9 cellular contexts compared by ENCODE assay signal in genomic region chr9:127455299-127455992, GRCh38. TPM values are rescaled to one million over a fixed set of nuclear protein-coding genes. Genes with fewer than 3 reads are reported as not detected.
A peak's percentile ranks its signal among the peaks of the same experiment; 100 is the strongest.
DNase-seq lines count a peak whose midpoint lies in the region; ATAC-seq and TF ChIP-seq lines count a peak whose summit lies in the region.
"Had no signal": no experiment of that assay in that cellular context is flagged by ENCODE, and none has a peak within 500 bp of the region (broad histone marks: within the 10 kb centered on the region; RNA-seq: fewer than 3 reads in every experiment).

No MANE protein-coding gene starts in this region.

- no peaks in the 10 kb centered on the region for H3K9me3 Mint-ChIP-seq in activated CD8-positive, alpha-beta T cell treated with anti-CD3 and anti-CD28 coated beads for 36 hours
- no peaks in the 10 kb centered on the region for H3K9me3 Mint-ChIP-seq in natural killer cell treated with Interleukin-12 subunit alpha and Interleukin-12 subunit beta and Interleukin-15 and Interleukin-18, amount 100 ng/mL, for 72 hours
- no peaks in the 10 kb centered on the region for H3K9me3 Mint-ChIP-seq in activated T-helper 17 cell treated with anti-CD3 and anti-CD28 coated beads, Interleukin-2, amount 50 U/mL, for 72 hours
- H3K9me3 Mint-ChIP-seq: activated naive CD4-positive, alpha-beta T cell treated with anti-CD3 and anti-CD28 coated beads, Interleukin-2, amount 50 U/mL, for 72 hours had no signal

- DNase-seq in COLO668 (lab: John Stamatoyannopoulos, UW; ENCODE audit: unreplicated experiment), result peak; percentile 31
- peak; percentile 55 for DNase-seq in HuH-7.5 (ENCODE audit: low spot score)
- DNase-seq in activated CD8-positive, alpha-beta T cell treated with anti-CD3 and anti-CD28 coated beads for 36 hours, result peak; percentile 51
- peak; percentile 59 for DNase-seq in lower lobe of right lung
- DNase-seq in natural killer cell treated with Interleukin-12 subunit alpha and Interleukin-12 subunit beta and Interleukin-15 and Interleukin-18, amount 100 ng/mL, for 72 hours (ENCODE audit: low spot score), result no peak
- DNase-seq in G401 (ENCODE audit: low spot score), result no peak

- H3K36me3 ChIP-seq in lower lobe of right lung, result peaks cover 39% of the 10 kb centered on the region

- H3K27ac Mint-ChIP-seq in activated CD8-positive, alpha-beta T cell treated with anti-CD3 and anti-CD28 coated beads for 36 hours, result no peak overlapping the region
- H3K27ac Mint-ChIP-seq in natural killer cell treated with Interleukin-12 subunit alpha and Interleukin-12 subunit beta and Interleukin-15 and Interleukin-18, amount 100 ng/mL, for 72 hours, result peak overlapping the region in 1 of 2 donors; percentile 44
- no peak overlapping the region for H3K27ac Mint-ChIP-seq in activated T-helper 17 cell treated with anti-CD3 and anti-CD28 coated beads, Interleukin-2, amount 50 U/mL, for 72 hours
- H3K27ac Mint-ChIP-seq: activated naive CD4-positive, alpha-beta T cell treated with anti-CD3 and anti-CD28 coated beads, Interleukin-2, amount 50 U/mL, for 72 hours had no signal

- peaks cover 27% of the 10 kb centered on the region for H3K36me3 Mint-ChIP-seq in activated CD8-positive, alpha-beta T cell treated with anti-CD3 and anti-CD28 coated beads for 36 hours (ENCODE audit: low read depth)
- H3K36me3 Mint-ChIP-seq in natural killer cell treated with Interleukin-12 subunit alpha and Interleukin-12 subunit beta and Interleukin-15 and Interleukin-18, amount 100 ng/mL, for 72 hours, result peaks cover 5% of the 10 kb centered on the region
- H3K36me3 Mint-ChIP-seq in activated T-helper 17 cell treated with anti-CD3 and anti-CD28 coated beads, Interleukin-2, amount 50 U/mL, for 72 hours (ENCODE audit: low read depth), result peaks cover 70% of the 10 kb centered on the region

- no peaks in the 10 kb centered on the region for H3K27me3 Mint-ChIP-seq in activated CD8-positive, alpha-beta T cell treated with anti-CD3 and anti-CD28 coated beads for 36 hours
- no peaks in the 10 kb centered on the region for H3K27me3 Mint-ChIP-seq in natural killer cell treated with Interleukin-12 subunit alpha and Interleukin-12 subunit beta and Interleukin-15 and Interleukin-18, amount 100 ng/mL, for 72 hours
- H3K27me3 Mint-ChIP-seq in activated T-helper 17 cell treated with anti-CD3 and anti-CD28 coated beads, Interleukin-2, amount 50 U/mL, for 72 hours, result no peaks in the 10 kb centered on the region

- H3K4me1 ChIP-seq in lower lobe of right lung, result peaks cover 24% of the 10 kb centered on the region

- in situ Hi-C loops in G401 (cut with HindIII; ENCODE audit: low sequenced_read_pairs), result no loop called here

- ATAC-seq in activated CD8-positive, alpha-beta T cell treated with anti-CD3 and anti-CD28 coated beads for 36 hours, result no peak
- ATAC-seq in lower lobe of right lung (no peak), HG02870 (IDR thresholded peaks at IDR 0.05; ENCODE audit: unreplicated experiment) (no peak)
- no peak for ATAC-seq in natural killer cell treated with Interleukin-12 subunit alpha and Interleukin-12 subunit beta and Interleukin-15 and Interleukin-18, amount 100 ng/mL, for 72 hours
- ATAC-seq in activated T-helper 17 cell treated with anti-CD3 and anti-CD28 coated beads, Interleukin-2, amount 50 U/mL, for 72 hours (replicated peaks), result no peak
- ATAC-seq: activated naive CD4-positive, alpha-beta T cell treated with anti-CD3 and anti-CD28 coated beads, Interleukin-2, amount 50 U/mL, for 72 hours had no signal

- peak overlapping the region; percentile 13 for H3K27ac ChIP-seq in lower lobe of right lung

- H3K4me1 Mint-ChIP-seq in activated CD8-positive, alpha-beta T cell treated with anti-CD3 and anti-CD28 coated beads for 36 hours (ENCODE audit: low read depth), result peaks cover 5% of the 10 kb centered on the region
- peaks cover 16 to 18% of the 10 kb centered on the region in 2 donors for H3K4me1 Mint-ChIP-seq in natural killer cell treated with Interleukin-12 subunit alpha and Interleukin-12 subunit beta and Interleukin-15 and Interleukin-18, amount 100 ng/mL, for 72 hours (ENCODE audit: low read depth in 2 of 2)
- no peaks in the 10 kb centered on the region for H3K4me1 Mint-ChIP-seq in activated T-helper 17 cell treated with anti-CD3 and anti-CD28 coated beads, Interleukin-2, amount 50 U/mL, for 72 hours

- TF ChIP-seq CTCF in activated CD8-positive, alpha-beta T cell treated with anti-CD3 and anti-CD28 coated beads for 36 hours (IDR thresholded peaks at IDR 0.05), result peak; percentile 43
- TF ChIP-seq CTCF in lower lobe of right lung (IDR thresholded peaks at IDR 0.05), result peak; percentile 41

- no peak overlapping the region for H3K4me3 Mint-ChIP-seq in activated CD8-positive, alpha-beta T cell treated with anti-CD3 and anti-CD28 coated beads for 36 hours
- no peak overlapping the region for H3K4me3 Mint-ChIP-seq in natural killer cell treated with Interleukin-12 subunit alpha and Interleukin-12 subunit beta and Interleukin-15 and Interleukin-18, amount 100 ng/mL, for 72 hours
- H3K4me3 Mint-ChIP-seq in activated T-helper 17 cell treated with anti-CD3 and anti-CD28 coated beads, Interleukin-2, amount 50 U/mL, for 72 hours, result no peak overlapping the region

- H3K4me3 ChIP-seq in lower lobe of right lung, result no peak overlapping the region

- POLR2A ChIA-PET in activated CD8-positive, alpha-beta T cell treated with anti-CD3 and anti-CD28 coated beads for 36 hours (lab: Charles Lee), result interaction anchor here (0.7 to 1.2 kb wide), 3 partner anchors 8 to 10 kb away, joined by 3 to 6 read pairs (median 4); no protein-coding TSS in a partner anchor

- no peaks in the 10 kb centered on the region for H3K27me3 ChIP-seq in lower lobe of right lung (ENCODE audit: low read depth)

- intact Hi-C loops in activated CD8-positive, alpha-beta T cell treated with anti-CD3 and anti-CD28 coated beads for 36 hours (cut with micrococcal nuclease), result no loop called here
- intact Hi-C loops in lower lobe of right lung (cut with DNase I), result no loop called here

- no peaks in the 10 kb centered on the region for H3K9me3 ChIP-seq in lower lobe of right lung

- CTCF ChIA-PET in activated CD8-positive, alpha-beta T cell treated with anti-CD3 and anti-CD28 coated beads for 36 hours (lab: Charles Lee), result interaction anchor here (0.6 to 2.1 kb wide), 23 partner anchors 11 to 514 kb away, joined by 3 to 8 read pairs (median 3); no protein-coding TSS in a partner anchor

RNA-seq across cellular contexts. Expression of gene LRSAM1, which starts 4.1 kb away (rescaled TPM):
- 10 to 100 TPM; 17.1 to 18.6 TPM for total RNA-seq in activated CD8-positive, alpha-beta T cell treated with anti-CD3 and anti-CD28 coated beads for 36 hours
- total RNA-seq in lower lobe of right lung, result 25.9 TPM
- total RNA-seq in natural killer cell treated with Interleukin-12 subunit alpha and Interleukin-12 subunit beta and Interleukin-15 and Interleukin-18, amount 100 ng/mL, for 72 hours, result 10 to 100 TPM; 17.5 to 34.4 TPM
- 20.0 and 20.7 TPM in 2 replicates for total RNA-seq in G401 (2014; rRNA removed; shearing (Covaris generic))
- total RNA-seq in activated T-helper 17 cell treated with anti-CD3 and anti-CD28 coated beads, Interleukin-2, amount 50 U/mL, for 72 hours, result 10 to 100 TPM; 22.0 to 33.5 TPM

RNA-seq across cellular contexts. Expression of gene RPL12, which starts 4.2 kb away (rescaled TPM):
- total RNA-seq in activated CD8-positive, alpha-beta T cell treated with anti-CD3 and anti-CD28 coated beads for 36 hours, result 1,000 to 10,000 TPM; 2,353 to 2,364 TPM
- total RNA-seq in lower lobe of right lung, result 1,018 TPM
- total RNA-seq in natural killer cell treated with Interleukin-12 subunit alpha and Interleukin-12 subunit beta and Interleukin-15 and Interleukin-18, amount 100 ng/mL, for 72 hours, result 1,000 to 10,000 TPM in 1 of 2 donors, 100 to 1,000 TPM in 1; 698 to 1,282 TPM
- total RNA-seq in G401 (2014; rRNA removed; shearing (Covaris generic)), result 1,861 and 2,468 TPM in 2 replicates
- total RNA-seq in activated T-helper 17 cell treated with anti-CD3 and anti-CD28 coated beads, Interleukin-2, amount 50 U/mL, for 72 hours, result 1,000 to 10,000 TPM; 1,178 to 1,829 TPM

RNA-seq across cellular contexts. Expression of gene ZNF79, which starts 31.3 kb away (rescaled TPM):
- 1 to 10 TPM; 7.6 TPM for total RNA-seq in activated CD8-positive, alpha-beta T cell treated with anti-CD3 and anti-CD28 coated beads for 36 hours
- 9.5 TPM for total RNA-seq in lower lobe of right lung
- total RNA-seq in natural killer cell treated with Interleukin-12 subunit alpha and Interleukin-12 subunit beta and Interleukin-15 and Interleukin-18, amount 100 ng/mL, for 72 hours, result 10 to 100 TPM; 14.4 to 16.3 TPM
- total RNA-seq in G401 (2014; rRNA removed; shearing (Covaris generic)), result 4.8 and 8.8 TPM in 2 replicates
- 10 to 100 TPM; 10.1 to 11.3 TPM for total RNA-seq in activated T-helper 17 cell treated with anti-CD3 and anti-CD28 coated beads, Interleukin-2, amount 50 U/mL, for 72 hours

RNA-seq across cellular contexts. Expression of gene SLC2A8, which starts 58.5 kb away (rescaled TPM):
- total RNA-seq in activated CD8-positive, alpha-beta T cell treated with anti-CD3 and anti-CD28 coated beads for 36 hours, result 1 to 10 TPM; 1.6 to 2.1 TPM
- total RNA-seq in lower lobe of right lung, result 18.5 TPM
- total RNA-seq in natural killer cell treated with Interleukin-12 subunit alpha and Interleukin-12 subunit beta and Interleukin-15 and Interleukin-18, amount 100 ng/mL, for 72 hours, result 10 to 100 TPM in 1 of 2 donors, 1 to 10 TPM in 1; 8.8 to 16.5 TPM
- total RNA-seq in G401 (2014; rRNA removed; shearing (Covaris generic)), result 32.7 and 33.0 TPM in 2 replicates
- 1 to 10 TPM; 3.0 TPM for total RNA-seq in activated T-helper 17 cell treated with anti-CD3 and anti-CD28 coated beads, Interleukin-2, amount 50 U/mL, for 72 hours

Comparison
In these comparisons a context has a peak if more than half of its experiments do, and no peak if none do; other contexts are left out.
1. DNase-seq: peak in COLO668 (single experiment), HuH-7.5 (single experiment), activated CD8-positive, alpha-beta T cell treated with anti-CD3 and anti-CD28 coated beads for 36 hours (single experiment) and lower lobe of right lung (single experiment); none in natural killer cell treated with Interleukin-12 subunit alpha and Interleukin-12 subunit beta and Interleukin-15 and Interleukin-18, amount 100 ng/mL, for 72 hours (single experiment) and G401 (single experiment).